Comparison of ENCODE assay signal across 27 cellular contexts in genomic region chr10:107413971-107414370, GRCh38.
"Had no signal": no experiment of that assay in that cellular context is flagged by ENCODE, and none has a peak within 500 bp of the region (broad histone marks: within the 10 kb centered on the region; RNA-seq: fewer than 3 reads in every experiment).

No MANE protein-coding gene starts in this region.

- H3K4me3 ChIP-seq: stomach, suprapubic skin, testis, thoracic aorta, thyroid gland, tibial artery, tibial nerve, transverse colon, upper lobe of left lung, upper lobe of right lung, uterus, vagina had no signal

- H3K4me1 ChIP-seq: stomach, suprapubic skin, testis, thyroid gland, tibial artery, tibial nerve, transverse colon, upper lobe of left lung, upper lobe of right lung, uterus, vagina had no signal

- H3K27me3 ChIP-seq: stomach, suprapubic skin, testis, thyroid gland, tibial artery, tibial nerve, transverse colon, upper lobe of left lung, upper lobe of right lung, uterus, vagina had no signal

- DNase-seq: stimulated activated CD4-positive, alpha-beta T cell treated with anti-CD3 and anti-CD28 coated beads, Interleukin-2, amount 100 ng/mL, for 48 hours; stimulated activated CD4-positive, alpha-beta T cell treated with anti-CD3 and anti-CD28 coated beads, Interleukin-4, amount 100 ng/mL, for 1 hour; stimulated activated CD4-positive, alpha-beta T cell treated with anti-CD3 and anti-CD28 coated beads, Interleukin-4, amount 100 ng/mL, for 24 hours; stimulated activated CD4-positive, alpha-beta T cell treated with anti-CD3 and anti-CD28 coated beads, Interleukin-4, amount 100 ng/mL, for 4 hours; stimulated activated CD8-positive, alpha-beta memory T cell treated with anti-CD3 and anti-CD28 coated beads, Interleukin-4, amount 100 ng/mL, for 48 hours; stimulated activated naive B cell treated with anti-CD40 and anti-IgM and Interleukin-4, amounts not matched to agents 10 μg/mL and 1 μg/mL and 100 μg/mL, for 72 hours; stimulated activated naive CD4-positive, alpha-beta T cell; stimulated activated naive CD4-positive, alpha-beta T cell treated with Interleukin-2 at 50 U/mL for 16 hours; stimulated activated naive CD8-positive, alpha-beta T cell treated with anti-CD3 and anti-CD28 coated beads, Interleukin-15, amount 100 ng/mL, for 72 hours; stimulated activated naive CD8-positive, alpha-beta T cell treated with anti-CD3 and anti-CD28 coated beads, Interleukin-15, Interleukin-2, amounts not matched to agents 100 U/mL and 50 U/mL, for 24 hours; stomach; substantia nigra; testis; thyroid gland; tibial artery; transverse colon; trophoblast cell; upper lobe of left lung; upper lobe of right lung; uterus had no signal

- H3K27ac ChIP-seq: stomach, suprapubic skin, testis, thoracic aorta, thyroid gland, tibial artery, tibial nerve, transverse colon, upper lobe of left lung, upper lobe of right lung, uterus, vagina had no signal

- FAIRE-seq: urothelium cell line had no signal

- H3K9me3 ChIP-seq: stomach, suprapubic skin, testis, thoracic aorta, thyroid gland, tibial artery, tibial nerve, transverse colon, upper lobe of left lung, upper lobe of right lung, uterus, vagina had no signal

- ATAC-seq: stimulated activated effector memory CD8-positive, alpha-beta T cell treated with anti-CD3 and anti-CD28 coated beads, Interleukin-12 subunit alpha, Interleukin-12 subunit beta, amount 100 ng/mL, for 72 hours; stimulated activated memory B cell treated with anti-CD40 and anti-IgM and Interleukin-4, amounts not matched to agents 10 μg/mL and 1 μg/mL and 100 μg/mL, for 72 hours; stimulated activated naive B cell treated with anti-CD40 and anti-IgM and Interleukin-4, amounts not matched to agents 10 μg/mL and 1 μg/mL and 100 μg/mL, for 72 hours; stimulated activated naive CD8-positive, alpha-beta T cell treated with anti-CD3 and anti-CD28 coated beads, Interleukin-15, amount 100 ng/mL, for 72 hours; stimulated activated naive CD8-positive, alpha-beta T cell treated with anti-CD3 and anti-CD28 coated beads, Interleukin-15, Interleukin-2, amounts not matched to agents 100 U/mL and 50 U/mL, for 24 hours; upper lobe of right lung had no signal

- H3K36me3 ChIP-seq: stomach, suprapubic skin, thoracic aorta, thyroid gland, tibial artery, tibial nerve, transverse colon, upper lobe of left lung, upper lobe of right lung, uterus, vagina had no signal
